In the genomic region with DNA sequence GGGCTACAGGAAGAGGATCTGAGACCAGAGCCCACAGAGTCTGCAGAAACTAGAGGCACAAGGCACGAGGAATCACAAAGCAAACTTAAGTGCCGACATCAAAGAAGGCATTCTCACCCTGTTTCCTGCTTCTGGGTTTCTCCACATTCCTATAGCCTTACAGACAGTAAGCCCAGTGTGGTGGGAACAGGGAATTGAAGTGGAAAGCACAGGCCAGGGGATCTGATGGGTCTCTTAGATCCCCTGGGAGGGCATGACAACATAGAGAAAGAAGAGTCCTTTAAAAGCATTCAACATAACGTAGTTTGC, we compare ENCODE assay signal across 18 cellular contexts.
DNase-seq lines count a peak whose midpoint lies in the region; ATAC-seq and TF ChIP-seq lines count a peak whose summit lies in the region.
"Had no signal": no experiment of that assay in that cellular context is flagged by ENCODE, and none has a peak within 500 bp of the region (broad histone marks: within the 10 kb centered on the region; RNA-seq: fewer than 3 reads in every experiment).

No MANE protein-coding gene starts in this region.

- no peak for TF ChIP-seq CTCF in AG10803 (conservative IDR thresholded peaks at IDR 0.05; ENCODE audit: low read length)
- TF ChIP-seq CTCF in choroid plexus epithelial cell (conservative IDR thresholded peaks at IDR 0.05; ENCODE audit: low read depth, low read length), result no peak
- no peak for TF ChIP-seq CTCF in osteocyte (IDR thresholded peaks at IDR 0.05)

- no peak overlapping the region for H3K27ac Mint-ChIP-seq in osteocyte (ENCODE audit: unreplicated experiment)
- H3K27ac Mint-ChIP-seq: activated CD8-positive, alpha-beta memory T cell treated with anti-CD3 and anti-CD28 coated beads, Interleukin-2, amount 10 ng/mL, durations not matched to agents 7 days and 5 days; natural killer cell treated with Interleukin-12 subunit alpha and Interleukin-12 subunit beta and Interleukin-15 and Interleukin-18, amount 100 ng/mL, for 72 hours had no signal

- DNase-seq in AG10803 (ENCODE audit: low read depth) (peak; percentile 78), HT1080 (ENCODE audit: low read depth) (peak; percentile 64), choroid plexus epithelial cell (ENCODE audit: low read depth) (peak; percentile 76), islet precursor cell (peak; percentile 97), pons (ENCODE audit: low spot score) (no peak), osteocyte (ENCODE audit: extremely low spot score, unreplicated experiment) (no peak)
- DNase-seq in activated CD4-positive, alpha-beta T cell treated with anti-CD3 and anti-CD28 coated beads for 1 hour, result no peak
- DNase-seq: activated CD8-positive, alpha-beta memory T cell treated with anti-CD3 and anti-CD28 coated beads, Interleukin-2, amount 10 ng/mL, durations not matched to agents 7 days and 5 days; C1 segment of cervical spinal cord; NCI-H1417; NCI-H748 treated with DMSO at 0.1 percent for 48 hours; PC-9; stimulated activated naive CD4-positive, alpha-beta T cell; tibial artery had no signal

- H3K4me3 ChIP-seq in AG10803 (ENCODE audit: low read length), result no peak overlapping the region
- H3K4me3 ChIP-seq in choroid plexus epithelial cell (ENCODE audit: low read depth, low read length), result no peak overlapping the region
- H3K4me3 ChIP-seq: A549, PC-9, SK-N-MC, tibial artery had no signal

- H3K4me3 Mint-ChIP-seq in osteocyte (ENCODE audit: unreplicated experiment), result no peak overlapping the region
- H3K4me3 Mint-ChIP-seq: activated CD8-positive, alpha-beta memory T cell treated with anti-CD3 and anti-CD28 coated beads, Interleukin-2, amount 10 ng/mL, durations not matched to agents 7 days and 5 days; natural killer cell treated with Interleukin-12 subunit alpha and Interleukin-12 subunit beta and Interleukin-15 and Interleukin-18, amount 100 ng/mL, for 72 hours had no signal

- H3K27me3 Mint-ChIP-seq in osteocyte (ENCODE audit: unreplicated experiment), result no peaks in the 10 kb centered on the region

- H3K36me3 Mint-ChIP-seq in osteocyte (ENCODE audit: unreplicated experiment), result no peaks in the 10 kb centered on the region
- H3K36me3 Mint-ChIP-seq: activated CD8-positive, alpha-beta memory T cell treated with anti-CD3 and anti-CD28 coated beads, Interleukin-2, amount 10 ng/mL, durations not matched to agents 7 days and 5 days; natural killer cell treated with Interleukin-12 subunit alpha and Interleukin-12 subunit beta and Interleukin-15 and Interleukin-18, amount 100 ng/mL, for 72 hours had no signal

- ATAC-seq in HG03565 (IDR thresholded peaks at IDR 0.05; ENCODE audit: unreplicated experiment), result no peak
- ATAC-seq: A549; activated CD8-positive, alpha-beta memory T cell treated with anti-CD3 and anti-CD28 coated beads, Interleukin-2, amount 10 ng/mL, durations not matched to agents 7 days and 5 days; natural killer cell treated with Interleukin-12 subunit alpha and Interleukin-12 subunit beta and Interleukin-15 and Interleukin-18, amount 100 ng/mL, for 72 hours had no signal

- peaks cover 19% of the 10 kb centered on the region for H3K4me1 Mint-ChIP-seq in osteocyte (ENCODE audit: unreplicated experiment)

- H3K9me3 Mint-ChIP-seq in osteocyte (ENCODE audit: unreplicated experiment), result no peaks in the 10 kb centered on the region
- H3K9me3 Mint-ChIP-seq: natural killer cell treated with Interleukin-12 subunit alpha and Interleukin-12 subunit beta and Interleukin-15 and Interleukin-18, amount 100 ng/mL, for 72 hours had no signal

Comparison
In these comparisons a context has a peak if more than half of its experiments do, and no peak if none do; other contexts are left out.
1. DNase-seq: peak in AG10803 (single experiment), HT1080 (single experiment), choroid plexus epithelial cell (single experiment) and islet precursor cell (single experiment); none in pons (single experiment), osteocyte (single experiment) and activated CD4-positive, alpha-beta T cell treated with anti-CD3 and anti-CD28 coated beads for 1 hour (single experiment).